ENCODE assay signal across 8 cellular contexts in the genomic region with DNA sequence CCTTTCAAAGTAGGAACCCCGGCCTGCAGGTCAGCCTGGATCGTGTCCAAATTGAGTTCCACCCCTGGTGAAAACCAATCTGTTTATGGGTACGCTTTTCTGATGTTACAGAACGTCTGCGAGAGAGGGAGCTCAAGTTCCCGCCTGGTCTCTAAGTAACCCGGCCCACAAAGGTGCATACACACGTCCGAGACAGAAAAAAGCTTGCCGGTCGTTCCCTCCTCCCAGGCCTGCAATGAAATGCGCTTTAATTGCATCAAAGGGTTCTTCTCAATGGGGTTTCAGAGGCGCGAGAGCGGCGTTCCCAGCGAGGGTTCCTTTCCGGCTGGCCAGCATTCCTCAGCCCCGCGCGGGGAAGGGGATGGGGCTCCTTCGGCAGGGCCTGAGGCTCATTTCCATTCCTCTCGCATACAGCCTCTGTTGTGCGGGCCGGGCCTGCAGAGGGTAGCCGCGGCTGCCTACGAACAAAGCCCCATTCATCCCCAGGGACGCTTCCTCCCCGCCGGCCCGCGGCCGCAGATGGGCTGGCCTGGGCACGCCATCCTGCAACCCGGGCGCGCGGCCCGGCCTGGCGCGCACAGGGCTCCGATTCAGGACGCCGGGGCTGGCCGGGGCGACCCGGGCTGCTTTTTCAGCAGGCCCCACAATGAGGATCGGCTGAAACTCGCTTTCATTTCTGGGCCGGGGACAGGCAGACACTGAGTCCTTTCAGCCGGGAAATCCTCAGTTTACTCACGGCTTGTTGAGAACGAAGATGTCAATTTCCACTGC.
DNase-seq lines count a peak whose midpoint lies in the region; ATAC-seq and TF ChIP-seq lines count a peak whose summit lies in the region.

No MANE protein-coding gene starts in this region.

- H3K9me3 ChIP-seq in cardiac muscle cell (ENCODE audit: low read depth) = no peaks in the 10 kb centered on the region

- H3K4me1 ChIP-seq in cardiac muscle cell (ENCODE audit: low read depth) = peaks cover 42% of the 10 kb centered on the region

- no peaks in the 10 kb centered on the region for H3K36me3 ChIP-seq in cardiac muscle cell

- H3K4me3 ChIP-seq in cardiac muscle cell = peak overlapping the region; percentile 22

- peak; percentile 31 for TF ChIP-seq CTCF in cardiac muscle cell (IDR thresholded peaks at IDR 0.05; ENCODE audit: low read depth, low read length)

- WGBS in adipose tissue, 3 donors = 0 to 1% (median 1%) methylated on average over 51 to 54 of the region's 54 CpGs

- DNase-seq in C1 segment of cervical spinal cord (lab: John Stamatoyannopoulos, UW) (peak; percentile 64 to 97 (median 88)), NCI-H510A treated with DMSO at 0.1 percent for 48 hours (lab: John Stamatoyannopoulos, UW) (peak; percentile 74), cardiac muscle cell (ENCODE audit: low read depth in 1 of 2, low spot score in 1 of 2) (peak; percentile 60 to 91), nucleus accumbens (lab: John Stamatoyannopoulos, UW) (peak; percentile 61 to 97 (median 92)), activated gamma-delta T cell treated with Interleukin-2 at 50 U/mL for 16 hours (no peak)

- H3K27me3 ChIP-seq in cardiac muscle cell = no peaks in the 10 kb centered on the region

- H3K27ac ChIP-seq in adipose tissue (ENCODE audit: low read depth, low read length) = peak overlapping the region; percentile 67
- peak overlapping the region; percentile 46 for H3K27ac ChIP-seq in cardiac muscle cell

- ATAC-seq in GM18861 (IDR thresholded peaks at IDR 0.05; ENCODE audit: unreplicated experiment) (peak; percentile 39), HG03025 (IDR thresholded peaks at IDR 0.05; ENCODE audit: low FRiP score, unreplicated experiment) (peak; percentile 48)
